In the genomic region with DNA sequence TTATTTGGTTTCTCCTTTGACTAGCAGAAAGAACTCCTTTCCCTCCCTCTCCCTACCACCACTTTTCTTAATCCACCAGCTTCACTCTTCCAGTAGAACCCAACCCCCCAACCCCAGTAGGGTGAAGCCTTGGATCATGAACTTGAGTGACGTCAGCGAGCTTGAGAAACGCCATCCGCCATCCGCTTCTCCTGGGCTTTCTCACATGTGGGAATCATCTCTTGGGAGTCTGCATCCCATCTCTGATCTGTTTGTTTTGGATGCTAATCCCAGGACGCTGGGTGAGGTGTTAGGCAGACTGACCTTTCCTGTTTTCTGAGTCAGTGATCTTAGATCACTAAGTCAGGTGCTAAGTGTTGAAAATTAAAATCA, we compare ENCODE assay signal across 16 cellular contexts. TPM values are rescaled to one million over a fixed set of nuclear protein-coding genes. Genes with fewer than 3 reads are reported as not detected.
DNase-seq lines count a peak whose midpoint lies in the region; ATAC-seq and TF ChIP-seq lines count a peak whose summit lies in the region.
"Had no signal": no experiment of that assay in that cellular context is flagged by ENCODE, and none has a peak within 500 bp of the region (broad histone marks: within the 10 kb centered on the region; RNA-seq: fewer than 3 reads in every experiment).

No MANE protein-coding gene starts in this region.

- H3K27ac ChIP-seq in coronary artery = peak overlapping the region in 1 of 2 donors; percentile 34
- peak overlapping the region in 1 of 2 donors; percentile 7 for H3K27ac ChIP-seq in right atrium auricular region
- H3K27ac ChIP-seq in testis = peak overlapping the region; percentile 68 to 72
- no peak overlapping the region for H3K27ac ChIP-seq in uterus
- H3K27ac ChIP-seq: 22Rv1 had no signal

- H3K27me3 ChIP-seq in right atrium auricular region (no peaks in the 10 kb centered on the region), testis (no peaks in the 10 kb centered on the region), uterus (no peaks in the 10 kb centered on the region)

- H3K4me3 ChIP-seq in coronary artery (no peak overlapping the region), right atrium auricular region (no peak overlapping the region), testis (no peak overlapping the region), uterus (no peak overlapping the region)

- intact Hi-C loops in Right ventricle myocardium inferior (cut with DNase I) (no loop called here), cardiac septum (cut with DNase I) (no loop called here), testis (cut with DNase I; ENCODE audit: low total_unique reads) (no loop called here), uterus (cut with DNase I; ENCODE audit: low total_unique reads) (no loop called here)

- H3K36me3 ChIP-seq in right atrium auricular region = no peaks in the 10 kb centered on the region
- no peaks in the 10 kb centered on the region for H3K36me3 ChIP-seq in testis (ENCODE audit: low read depth, missing control alignments)
- no peaks in the 10 kb centered on the region for H3K36me3 ChIP-seq in uterus

- TF ChIP-seq CTCF in coronary artery (IDR thresholded peaks at IDR 0.05) (no peak), right atrium auricular region (IDR thresholded peaks at IDR 0.05) (no peak), testis (IDR thresholded peaks at IDR 0.05) (no peak), uterus (IDR thresholded peaks at IDR 0.05) (no peak)

- in situ Hi-C loops in KBM-7 (cut with MboI; ENCODE audit: low pct_unique_long_range_greater_than_20kb, low sequenced_read_pairs) = no loop called here

- no peak for DNase-seq in Right ventricle myocardium inferior (ENCODE audit: missing footprints)
- no peak for DNase-seq in cardiac septum (ENCODE audit: low spot score)
- peak; percentile 57 for DNase-seq in coronary artery (ENCODE audit: low spot score)
- peak; percentile 69 for DNase-seq in right atrium auricular region (ENCODE audit: low spot score)
- DNase-seq in testis = no peak
- DNase-seq in KBM-7 = no peak
- DNase-seq in activated naive CD4-positive, alpha-beta T cell (lab: John Stamatoyannopoulos, UW) = no peak
- no peak for DNase-seq in uterus
- DNase-seq: CD8-positive, alpha-beta T cell; DMS79; KG1; NCI-H1092 treated with DMSO at 0.1 percent for 48 hours; NCI-H2081 treated with DMSO at 0.1 percent for 48 hours; NCI-H524; SIG-M5 had no signal

- H3K9me3 ChIP-seq in right atrium auricular region = no peaks in the 10 kb centered on the region
- no peaks in the 10 kb centered on the region for H3K9me3 ChIP-seq in testis
- no peaks in the 10 kb centered on the region for H3K9me3 ChIP-seq in uterus

- TF ChIP-seq POLR2A in testis (IDR thresholded peaks at IDR 0.05) = no peak
- TF ChIP-seq POLR2A in uterus (IDR thresholded peaks at IDR 0.05) = no peak

- WGBS in testis, 2 donors = 79% methylated on average over 6 of the region's 6 CpGs

- H3K4me1 ChIP-seq in right atrium auricular region (peaks cover 0 to 8% of the 10 kb centered on the region in 2 donors), testis (peaks cover 28% of the 10 kb centered on the region), uterus (no peaks in the 10 kb centered on the region)

- ATAC-seq in Right ventricle myocardium inferior = peak; percentile 35
- ATAC-seq: CD8-positive, alpha-beta T cell had no signal

RNA-seq across cellular contexts. Expression of a gene that starts 16.0 kb away (rescaled TPM):
- total RNA-seq in Right ventricle myocardium inferior (13.8 TPM), cardiac septum (24.0 TPM), right atrium auricular region (10 to 100 TPM in 1 of 2 donors, 1 to 10 TPM in 1; 7.0 to 20.6 TPM), testis (100 to 1,000 TPM; 166 to 240 TPM), uterus (1 to 10 TPM in 2 of 4 donors, not detected in 2; 1.8 to 6.8 TPM)
- 80.0 TPM for polyA plus RNA-seq in testis (ENCODE audit: insufficient read depth, low read depth, low replicate concordance)
- total RNA-seq: CD8-positive, alpha-beta T cell had no signal

Comparison
In these comparisons a context has a peak if more than half of its experiments do, and no peak if none do; other contexts are left out.
1. DNase-seq: peak in coronary artery (single experiment) and right atrium auricular region (single experiment); none in Right ventricle myocardium inferior (single experiment), cardiac septum (single experiment), testis (single experiment), KBM-7 (single experiment), activated naive CD4-positive, alpha-beta T cell (0 of 4) and uterus (0 of 2).
2. H3K27ac ChIP-seq: peak in testis (2 of 2); none in uterus (0 of 2).